Comparison of ENCODE assay signal across 8 cellular contexts in the genomic region with DNA sequence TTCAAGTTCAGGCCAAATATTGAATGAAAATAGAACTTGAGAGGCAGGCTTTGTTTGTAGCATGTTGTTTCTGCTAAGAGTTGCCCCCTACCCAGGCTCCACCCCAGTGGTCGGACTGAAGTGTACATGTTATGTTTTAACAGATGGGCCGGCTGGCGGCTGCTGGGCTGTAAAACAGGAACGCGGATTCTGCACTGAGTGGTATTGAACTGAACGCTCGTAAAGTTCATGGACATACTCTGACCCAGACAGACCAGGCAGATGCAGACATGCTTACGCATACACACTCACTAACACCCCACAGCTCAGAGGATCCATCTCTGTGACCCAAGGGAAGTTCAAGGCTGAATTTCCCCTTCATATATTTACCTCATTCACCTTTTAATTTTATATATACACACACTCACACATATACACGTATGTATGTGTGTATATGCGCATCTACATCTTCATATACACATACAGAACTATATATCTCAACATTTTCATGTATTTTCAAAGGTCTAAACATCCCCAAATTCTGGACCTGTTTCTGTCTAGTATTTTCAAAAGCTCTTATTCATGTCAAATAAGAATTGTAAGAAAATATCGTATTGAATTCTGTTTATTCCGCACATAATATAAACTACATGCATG. TPM values are rescaled to one million over a fixed set of nuclear protein-coding genes. Genes with fewer than 3 reads are reported as not detected.
DNase-seq lines count a peak whose midpoint lies in the region; ATAC-seq and TF ChIP-seq lines count a peak whose summit lies in the region.

No MANE protein-coding gene starts in this region.

- peaks cover 12% of the 10 kb centered on the region for H3K4me1 ChIP-seq in testis

- no peak overlapping the region for H3K27ac Mint-ChIP-seq in activated CD4-positive, alpha-beta memory T cell treated with anti-CD3 and anti-CD28 coated beads, Interleukin-2, amount 10 ng/mL, durations not matched to agents 7 days and 5 days
- H3K27ac Mint-ChIP-seq in immature natural killer cell = peak overlapping the region in 4 of 6 donors; percentile 35 to 82 (median 80)

- TF ChIP-seq POLR2A in testis (IDR thresholded peaks at IDR 0.05) = no peak

- 46% methylated on average over 12 of the region's 12 CpGs for WGBS in testis, 2 donors

- peak overlapping the region; percentile 83 to 89 for H3K4me3 ChIP-seq in testis

- H3K9me3 ChIP-seq in testis = no peaks in the 10 kb centered on the region

- H3K27ac ChIP-seq in testis = no peak overlapping the region

- H3K4me1 Mint-ChIP-seq in activated CD4-positive, alpha-beta memory T cell treated with anti-CD3 and anti-CD28 coated beads, Interleukin-2, amount 10 ng/mL, durations not matched to agents 7 days and 5 days = peaks cover 12% of the 10 kb centered on the region
- peaks cover 20 to 23% of the 10 kb centered on the region in 2 donors for H3K4me1 Mint-ChIP-seq in immature natural killer cell

- no peaks in the 10 kb centered on the region for H3K36me3 Mint-ChIP-seq in activated CD4-positive, alpha-beta memory T cell treated with anti-CD3 and anti-CD28 coated beads, Interleukin-2, amount 10 ng/mL, durations not matched to agents 7 days and 5 days (ENCODE audit: low read depth)
- H3K36me3 Mint-ChIP-seq in immature natural killer cell = no peaks in the 10 kb centered on the region

- H3K36me3 ChIP-seq in testis (ENCODE audit: low read depth, missing control alignments) = no peaks in the 10 kb centered on the region

- POLR2A ChIA-PET in activated CD4-positive, alpha-beta memory T cell treated with anti-CD3 and anti-CD28 coated beads, Interleukin-2, amount 10 ng/mL, durations not matched to agents 7 days and 5 days (lab: Charles Lee) = interaction anchor here (0.5 kb wide), 1 partner anchor 251 kb away, joined by 3 read pairs; no protein-coding TSS in a partner anchor

- no peaks in the 10 kb centered on the region for H3K9me3 Mint-ChIP-seq in activated CD4-positive, alpha-beta memory T cell treated with anti-CD3 and anti-CD28 coated beads, Interleukin-2, amount 10 ng/mL, durations not matched to agents 7 days and 5 days
- peaks cover 0 to 4% (median 0%) of the 10 kb centered on the region in 6 donors for H3K9me3 Mint-ChIP-seq in immature natural killer cell

- DNase-seq in COLO668 (lab: John Stamatoyannopoulos, UW; ENCODE audit: unreplicated experiment) (peak; percentile 47), KBM-7 (peak; percentile 71), immature natural killer cell (no peak), testis (peak; percentile 28), inferior parietal cortex (ENCODE audit: extremely low spot score) (no peak)
- DNase-seq in activated CD4-positive, alpha-beta memory T cell treated with anti-CD3 and anti-CD28 coated beads, Interleukin-2, amount 10 ng/mL, durations not matched to agents 7 days and 5 days = no peak
- DNase-seq in activated CD4-positive, alpha-beta T cell treated with anti-CD3 and anti-CD28 coated beads for 1 hour = no peak

- peaks cover 49% of the 10 kb centered on the region for H3K27me3 Mint-ChIP-seq in activated CD4-positive, alpha-beta memory T cell treated with anti-CD3 and anti-CD28 coated beads, Interleukin-2, amount 10 ng/mL, durations not matched to agents 7 days and 5 days
- peaks cover 2 to 22% (median 20%) of the 10 kb centered on the region in 3 donors for H3K27me3 Mint-ChIP-seq in immature natural killer cell (ENCODE audit: low read depth in 3 of 3)

- intact Hi-C loops in testis (cut with DNase I; ENCODE audit: low total_unique reads) = no loop called here

- in situ Hi-C loops in KBM-7 (cut with MboI; ENCODE audit: low pct_unique_long_range_greater_than_20kb, low sequenced_read_pairs) = no loop called here

- no peak for ATAC-seq in GM19463 (IDR thresholded peaks at IDR 0.05; ENCODE audit: unreplicated experiment)

- H3K4me3 Mint-ChIP-seq in activated CD4-positive, alpha-beta memory T cell treated with anti-CD3 and anti-CD28 coated beads, Interleukin-2, amount 10 ng/mL, durations not matched to agents 7 days and 5 days = peak overlapping the region; percentile 85
- peak overlapping the region; percentile 87 to 92 (median 90) for H3K4me3 Mint-ChIP-seq in immature natural killer cell

- CTCF ChIA-PET in activated CD4-positive, alpha-beta memory T cell treated with anti-CD3 and anti-CD28 coated beads, Interleukin-2, amount 10 ng/mL, durations not matched to agents 7 days and 5 days (lab: Charles Lee) = interaction anchor here (1.2 kb wide), 1 partner anchor 44 kb away, joined by 7 read pairs; a partner anchor contains a TSS

- TF ChIP-seq CTCF in testis (IDR thresholded peaks at IDR 0.05) = no peak

- no peaks in the 10 kb centered on the region for H3K27me3 ChIP-seq in testis

RNA-seq across cellular contexts. Expression of a gene that starts 1.4 kb away (rescaled TPM):
- under 1 TPM; 0.68 to 0.70 TPM for total RNA-seq in activated CD4-positive, alpha-beta memory T cell treated with anti-CD3 and anti-CD28 coated beads, Interleukin-2, amount 10 ng/mL, durations not matched to agents 7 days and 5 days
- polyA plus RNA-seq in immature natural killer cell (1 to 10 TPM; 2.6 to 4.6 (median 3.4) TPM), testis (ENCODE audit: insufficient read depth, low read depth, low replicate concordance) (81.9 TPM)
- total RNA-seq in testis = 10 to 100 TPM; 34.0 to 38.8 TPM

RNA-seq across cellular contexts. Expression of a gene that starts 44.4 kb away (rescaled TPM):
- 1 to 10 TPM; 6.6 to 7.1 TPM for total RNA-seq in activated CD4-positive, alpha-beta memory T cell treated with anti-CD3 and anti-CD28 coated beads, Interleukin-2, amount 10 ng/mL, durations not matched to agents 7 days and 5 days
- polyA plus RNA-seq in immature natural killer cell (10 to 100 TPM in 1 of 3 donors, 1 to 10 TPM in 2; 9.0 to 12.5 (median 9.3) TPM), testis (ENCODE audit: insufficient read depth, low read depth, low replicate concordance) (18.9 TPM)
- total RNA-seq in testis = 10 to 100 TPM; 17.8 to 27.4 TPM

Comparison
In these comparisons a context has a peak if more than half of its experiments do, and no peak if none do; other contexts are left out.
1. DNase-seq: peak in COLO668 (single experiment), KBM-7 (single experiment) and testis (single experiment); none in activated CD4-positive, alpha-beta memory T cell treated with anti-CD3 and anti-CD28 coated beads, Interleukin-2, amount 10 ng/mL, durations not matched to agents 7 days and 5 days (single experiment), immature natural killer cell (0 of 3), inferior parietal cortex (single experiment) and activated CD4-positive, alpha-beta T cell treated with anti-CD3 and anti-CD28 coated beads for 1 hour (single experiment).
2. RNA of a gene that starts 1.4 kb away (total RNA-seq): 34.0 to 38.8 TPM in testis; 0.68 to 0.70 TPM in activated CD4-positive, alpha-beta memory T cell treated with anti-CD3 and anti-CD28 coated beads, Interleukin-2, amount 10 ng/mL, durations not matched to agents 7 days and 5 days; every median in the first group is over 10 times any median in the second.